10 cellular contexts compared by ENCODE assay signal in the genomic region with DNA sequence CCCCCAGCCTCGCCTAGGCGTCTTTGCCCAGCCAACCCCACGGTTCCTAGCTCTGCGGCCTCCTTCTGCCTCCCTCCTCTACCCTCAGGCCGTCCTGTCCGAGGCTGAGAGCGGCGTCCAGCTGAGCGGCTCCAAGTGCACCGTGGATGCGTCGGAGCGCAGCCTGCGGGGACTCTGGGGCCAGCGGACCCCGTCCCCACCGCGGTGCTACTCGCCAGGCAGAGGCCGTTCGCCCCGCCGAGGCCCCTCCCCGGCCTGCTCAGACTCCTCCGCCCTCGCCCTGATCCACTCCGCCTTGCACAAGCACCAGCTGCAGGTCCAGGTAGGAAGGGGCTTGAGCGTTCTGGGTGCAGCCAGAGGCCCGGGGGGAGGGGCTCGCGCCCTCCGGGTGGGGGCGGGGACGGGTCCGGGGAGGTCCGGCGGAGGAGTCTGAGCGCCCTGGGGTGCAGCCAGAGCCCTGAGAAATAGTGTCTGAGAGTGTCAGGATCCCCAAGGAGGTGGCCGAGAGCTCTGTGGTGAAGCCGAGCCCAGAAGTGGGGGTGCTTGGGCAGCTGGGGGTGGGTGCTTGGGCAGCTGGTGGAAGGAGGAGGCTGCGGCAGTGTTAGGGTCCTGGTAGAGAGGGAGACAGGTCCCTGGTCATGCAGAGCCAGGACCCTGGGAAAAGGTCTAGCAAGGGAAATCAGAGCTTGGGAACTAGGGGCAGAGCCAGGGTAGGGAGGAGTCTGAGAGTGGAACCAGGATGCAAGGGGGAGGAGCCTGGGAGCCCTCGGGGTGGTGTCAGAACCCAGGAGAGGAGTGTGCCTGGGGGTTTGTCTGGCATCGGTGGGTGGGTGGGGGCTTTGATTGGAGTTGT.
DNase-seq lines count a peak whose midpoint lies in the region; ATAC-seq, FAIRE-seq and TF ChIP-seq lines count a peak whose summit lies in the region.
"Had no signal": no experiment of that assay in that cellular context is flagged by ENCODE, and none has a peak within 500 bp of the region (broad histone marks: within the 10 kb centered on the region; RNA-seq: fewer than 3 reads in every experiment).

No MANE protein-coding gene starts in this region.

- H3K4me3 ChIP-seq in iPS-18c (ENCODE audit: insufficient read depth, low read depth, low read length) (peak overlapping the region; percentile 41), skin epidermis (peak overlapping the region in 4 of 7 experiments; percentile 16 to 34 (median 30))

- no peak for TF ChIP-seq POLR2A in H54 (IDR thresholded peaks at IDR 0.05; ENCODE audit: low read depth, low read length)

- peak; percentile 28 for DNase-seq in NCI-H146 (lab: John Stamatoyannopoulos, UW)
- no peak for DNase-seq in NCI-H146 treated with DMSO at 0.1 percent for 48 hours (lab: John Stamatoyannopoulos, UW; ENCODE audit: unreplicated experiment)
- peak; percentile 18 for DNase-seq in astrocyte of the hippocampus (ENCODE audit: low read depth, low spot score)
- DNase-seq in stimulated activated CD4-positive, alpha-beta T cell treated with anti-CD3 and anti-CD28 coated beads, Interleukin-2, amount 100 ng/mL, for 48 hours: no peak
- DNase-seq in H54 (ENCODE audit: insufficient read length, low spot score): no peak
- DNase-seq: BE2C, dermis blood vessel endothelial cell had no signal

- no peak for ATAC-seq in GM21390 (IDR thresholded peaks at IDR 0.05; ENCODE audit: unreplicated experiment)

- no peak for FAIRE-seq in H54 (lab: Jason Lieb, UNC)

- H3K27ac ChIP-seq in skin epidermis: peak overlapping the region in 2 of 21 experiments; percentile 10 to 42

- no peaks in the 10 kb centered on the region for H3K9me3 ChIP-seq in iPS-18c (ENCODE audit: control insufficient read depth, insufficient read depth, low read length)
- H3K9me3 ChIP-seq: BE2C had no signal

Comparison
In these comparisons a context has a peak if more than half of its experiments do, and no peak if none do; other contexts are left out.
1. DNase-seq: peak in NCI-H146 (single experiment) and astrocyte of the hippocampus (single experiment); none in NCI-H146 treated with DMSO at 0.1 percent for 48 hours (single experiment), stimulated activated CD4-positive, alpha-beta T cell treated with anti-CD3 and anti-CD28 coated beads, Interleukin-2, amount 100 ng/mL, for 48 hours (0 of 2) and H54 (single experiment).